Comparison of ENCODE assay signal across 1 cellular context in genomic region chr3:161231861-161232260, GRCh38.
TF ChIP-seq lines count a peak whose summit lies in the region.

No MANE protein-coding gene starts in this region.

TF ChIP-seq in WTC11, 78 proteins besides CTCF, POLR2A, EP300 and RAD21 (continued from another document):
- TF ChIP-seq ZSCAN18 (CRISPR knock-in tag; IDR thresholded peaks at IDR 0.05) (no peak), ZNF317 (CRISPR knock-in tag; IDR thresholded peaks at IDR 0.05; ENCODE audit: borderline replicate concordance, low read depth) (no peak), USF1 (CRISPR knock-in tag; IDR thresholded peaks at IDR 0.05) (no peak), ELF4 (CRISPR knock-in tag; IDR thresholded peaks at IDR 0.05; ENCODE audit: low read depth) (no peak), AFF4 (CRISPR knock-in tag; IDR thresholded peaks at IDR 0.05; ENCODE audit: borderline replicate concordance) (no peak), NFE2L1 (CRISPR knock-in tag; IDR thresholded peaks at IDR 0.05) (no peak), JUN (CRISPR knock-in tag; IDR thresholded peaks at IDR 0.05) (no peak), NFYB (CRISPR knock-in tag; conservative IDR thresholded peaks at IDR 0.05; ENCODE audit: low read depth) (no peak), CREB1 (CRISPR knock-in tag; IDR thresholded peaks at IDR 0.05) (no peak)
- TF ChIP-seq, protein P1, sequence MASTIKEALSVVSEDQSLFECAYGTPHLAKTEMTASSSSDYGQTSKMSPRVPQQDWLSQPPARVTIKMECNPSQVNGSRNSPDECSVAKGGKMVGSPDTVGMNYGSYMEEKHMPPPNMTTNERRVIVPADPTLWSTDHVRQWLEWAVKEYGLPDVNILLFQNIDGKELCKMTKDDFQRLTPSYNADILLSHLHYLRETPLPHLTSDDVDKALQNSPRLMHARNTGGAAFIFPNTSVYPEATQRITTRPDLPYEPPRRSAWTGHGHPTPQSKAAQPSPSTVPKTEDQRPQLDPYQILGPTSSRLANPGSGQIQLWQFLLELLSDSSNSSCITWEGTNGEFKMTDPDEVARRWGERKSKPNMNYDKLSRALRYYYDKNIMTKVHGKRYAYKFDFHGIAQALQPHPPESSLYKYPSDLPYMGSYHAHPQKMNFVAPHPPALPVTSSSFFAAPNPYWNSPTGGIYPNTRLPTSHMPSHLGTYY (CRISPR knock-in tag; IDR thresholded peaks at IDR 0.05) = no peak
- TF ChIP-seq, protein P2, sequence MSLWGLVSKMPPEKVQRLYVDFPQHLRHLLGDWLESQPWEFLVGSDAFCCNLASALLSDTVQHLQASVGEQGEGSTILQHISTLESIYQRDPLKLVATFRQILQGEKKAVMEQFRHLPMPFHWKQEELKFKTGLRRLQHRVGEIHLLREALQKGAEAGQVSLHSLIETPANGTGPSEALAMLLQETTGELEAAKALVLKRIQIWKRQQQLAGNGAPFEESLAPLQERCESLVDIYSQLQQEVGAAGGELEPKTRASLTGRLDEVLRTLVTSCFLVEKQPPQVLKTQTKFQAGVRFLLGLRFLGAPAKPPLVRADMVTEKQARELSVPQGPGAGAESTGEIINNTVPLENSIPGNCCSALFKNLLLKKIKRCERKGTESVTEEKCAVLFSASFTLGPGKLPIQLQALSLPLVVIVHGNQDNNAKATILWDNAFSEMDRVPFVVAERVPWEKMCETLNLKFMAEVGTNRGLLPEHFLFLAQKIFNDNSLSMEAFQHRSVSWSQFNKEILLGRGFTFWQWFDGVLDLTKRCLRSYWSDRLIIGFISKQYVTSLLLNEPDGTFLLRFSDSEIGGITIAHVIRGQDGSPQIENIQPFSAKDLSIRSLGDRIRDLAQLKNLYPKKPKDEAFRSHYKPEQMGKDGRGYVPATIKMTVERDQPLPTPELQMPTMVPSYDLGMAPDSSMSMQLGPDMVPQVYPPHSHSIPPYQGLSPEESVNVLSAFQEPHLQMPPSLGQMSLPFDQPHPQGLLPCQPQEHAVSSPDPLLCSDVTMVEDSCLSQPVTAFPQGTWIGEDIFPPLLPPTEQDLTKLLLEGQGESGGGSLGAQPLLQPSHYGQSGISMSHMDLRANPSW (CRISPR knock-in tag; conservative IDR thresholded peaks at IDR 0.05; ENCODE audit: low read depth) = no peak
TF ChIP-seq in WTC11: peak in this region for 0.
